8 cellular contexts compared by ENCODE assay signal in genomic region chrX:108224727-108225455, GRCh38.
DNase-seq lines count a peak whose midpoint lies in the region; ATAC-seq and TF ChIP-seq lines count a peak whose summit lies in the region.

No MANE protein-coding gene starts in this region.

- H3K4me3 ChIP-seq in HFF-Myc (replicated peaks; ENCODE audit: low read depth, low read length) (no peak overlapping the region), cardiac fibroblast (replicated peaks in 1 of 2; ENCODE audit: low read depth in 2 of 2, low read length in 2 of 2) (no peak overlapping the region), lower lobe of right lung (no peak overlapping the region)

- H3K27ac Mint-ChIP-seq in activated CD4-positive, alpha-beta T cell treated with anti-CD3 and anti-CD28 coated beads, Interleukin-2, amount 10 ng/mL, durations not matched to agents 24 days and 14 days: no peak overlapping the region

- H3K27ac ChIP-seq in lower lobe of right lung: no peak overlapping the region

- peaks cover 9% of the 10 kb centered on the region for H3K4me1 ChIP-seq in lower lobe of right lung

- intact Hi-C loops in activated CD4-positive, alpha-beta T cell treated with anti-CD3 and anti-CD28 coated beads, Interleukin-2, amount 10 ng/mL, durations not matched to agents 24 days and 14 days (cut with micrococcal nuclease): no loop called here
- intact Hi-C loops in lower lobe of right lung (cut with DNase I): no loop called here

- no peaks in the 10 kb centered on the region for H3K9me3 ChIP-seq in lower lobe of right lung

- no peaks in the 10 kb centered on the region for H3K4me1 Mint-ChIP-seq in activated CD4-positive, alpha-beta T cell treated with anti-CD3 and anti-CD28 coated beads, Interleukin-2, amount 10 ng/mL, durations not matched to agents 24 days and 14 days

- TF ChIP-seq CTCF in HFF-Myc (IDR thresholded peaks at IDR 0.05; ENCODE audit: low read depth, low read length, missing control alignments): peak; percentile 34
- peak; percentile 51 for TF ChIP-seq CTCF in cardiac fibroblast (IDR thresholded peaks at IDR 0.05; ENCODE audit: low read depth, low read length)
- peak; percentile 38 for TF ChIP-seq CTCF in lower lobe of right lung (IDR thresholded peaks at IDR 0.05)

- ATAC-seq in lower lobe of right lung (peak in 1 of 2 donors; percentile 62), GM19035 (IDR thresholded peaks at IDR 0.05; ENCODE audit: unreplicated experiment) (no peak)
- no peak for ATAC-seq in activated CD4-positive, CD25-positive, alpha-beta regulatory T cell treated with anti-CD3 and anti-CD28 coated beads, Interleukin-2, amount 50 U/mL, for 24 hours

- no peak overlapping the region for H3K4me3 Mint-ChIP-seq in activated CD4-positive, alpha-beta T cell treated with anti-CD3 and anti-CD28 coated beads, Interleukin-2, amount 10 ng/mL, durations not matched to agents 24 days and 14 days

- H3K36me3 Mint-ChIP-seq in activated CD4-positive, alpha-beta T cell treated with anti-CD3 and anti-CD28 coated beads, Interleukin-2, amount 10 ng/mL, durations not matched to agents 24 days and 14 days (ENCODE audit: low read depth): no peaks in the 10 kb centered on the region

- H3K27me3 ChIP-seq in lower lobe of right lung (ENCODE audit: low read depth): no peaks in the 10 kb centered on the region

- peaks cover 3% of the 10 kb centered on the region for H3K27me3 Mint-ChIP-seq in activated CD4-positive, alpha-beta T cell treated with anti-CD3 and anti-CD28 coated beads, Interleukin-2, amount 10 ng/mL, durations not matched to agents 24 days and 14 days

- peak; percentile 55 for DNase-seq in activated CD4-positive, alpha-beta T cell treated with anti-CD3 and anti-CD28 coated beads, Interleukin-2, amount 10 ng/mL, durations not matched to agents 24 days and 14 days
- DNase-seq in activated CD4-positive, alpha-beta T cell treated with anti-CD3 and anti-CD28 coated beads for 4 hours: no peak
- no peak for DNase-seq in HFF-Myc (ENCODE audit: extremely low read depth, low read depth)
- peak; percentile 40 for DNase-seq in NCI-H2227 treated with DMSO at 0.1 percent for 48 hours (lab: John Stamatoyannopoulos, UW)
- DNase-seq in cardiac fibroblast (ENCODE audit: low read depth in 2 of 2): peak; percentile 40 to 51
- DNase-seq in lower lobe of right lung: no peak

- no peaks in the 10 kb centered on the region for H3K9me3 Mint-ChIP-seq in activated CD4-positive, alpha-beta T cell treated with anti-CD3 and anti-CD28 coated beads, Interleukin-2, amount 10 ng/mL, durations not matched to agents 24 days and 14 days

- no peaks in the 10 kb centered on the region for H3K36me3 ChIP-seq in lower lobe of right lung

Comparison
In these comparisons a context has a peak if more than half of its experiments do, and no peak if none do; other contexts are left out.
1. DNase-seq: peak in activated CD4-positive, alpha-beta T cell treated with anti-CD3 and anti-CD28 coated beads, Interleukin-2, amount 10 ng/mL, durations not matched to agents 24 days and 14 days (single experiment), NCI-H2227 treated with DMSO at 0.1 percent for 48 hours (single experiment) and cardiac fibroblast (2 of 2); none in activated CD4-positive, alpha-beta T cell treated with anti-CD3 and anti-CD28 coated beads for 4 hours (0 of 2), HFF-Myc (single experiment) and lower lobe of right lung (single experiment).
2. Peak in every context shown above with its lines, with median percentiles within 50 percentile points of each other: CTCF ChIP-seq.